31 cellular contexts compared by ENCODE assay signal in the genomic region with DNA sequence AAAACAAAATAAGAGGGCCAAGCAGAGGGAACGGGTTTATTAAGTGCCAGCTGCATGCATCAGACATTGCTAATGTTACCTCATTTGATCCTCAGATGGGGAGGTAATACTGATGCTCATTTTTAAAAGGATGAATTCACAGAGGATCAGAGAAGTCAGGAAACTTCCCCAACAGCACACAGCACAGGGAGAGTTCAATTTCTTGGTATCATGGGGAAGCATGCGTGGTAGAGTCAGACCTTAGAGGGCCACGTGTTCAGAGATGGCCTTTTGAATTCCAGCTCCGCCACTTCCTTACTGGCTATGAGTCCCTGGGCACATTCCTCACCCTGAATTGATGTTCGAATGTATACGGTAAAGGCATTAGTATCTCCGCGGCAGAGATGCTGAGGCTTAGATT.
"Had no signal": no experiment of that assay in that cellular context is flagged by ENCODE, and none has a peak within 500 bp of the region (broad histone marks: within the 10 kb centered on the region; RNA-seq: fewer than 3 reads in every experiment).

No MANE protein-coding gene starts in this region.

- H3K9me3 ChIP-seq: ascending aorta, breast epithelium, colonic mucosa, esophagus squamous epithelium, gastroesophageal sphincter, heart right ventricle had no signal

- H3K27me3 ChIP-seq: ascending aorta, breast epithelium, cardiac muscle cell, colonic mucosa, esophagus squamous epithelium had no signal

- H3K36me3 ChIP-seq: ascending aorta, breast epithelium, cardiac muscle cell, colonic mucosa, esophagus squamous epithelium, gastroesophageal sphincter, heart right ventricle had no signal

- DNase-seq: activated CD4-positive, alpha-beta memory T cell treated with anti-CD3 and anti-CD28 coated beads, Interleukin-2, amount 10 ng/mL, durations not matched to agents 7 days and 5 days; activated CD4-positive, alpha-beta T cell treated with anti-CD3 and anti-CD28 coated beads for 1 hour; activated CD4-positive, alpha-beta T cell treated with anti-CD3 and anti-CD28 coated beads for 4 hours; activated CD4-positive, alpha-beta T cell treated with anti-CD3 and anti-CD28 coated beads, Interleukin-2, amount 10 ng/mL, durations not matched to agents 7 days and 5 days; activated CD4-positive, alpha-beta T cell treated with anti-CD3 and anti-CD28 coated beads, Interleukin-2, amount 50 U/mL, for 4 hours; activated CD8-positive, alpha-beta memory T cell treated with anti-CD3 and anti-CD28 coated beads, Interleukin-2, amount 50 U/mL, for 48 hours; activated gamma-delta T cell; activated naive CD4-positive, alpha-beta T cell; activated naive CD4-positive, alpha-beta T cell treated with anti-CD3 and anti-CD28 coated beads, Interleukin-2, amount 10 ng/mL, durations not matched to agents 7 days and 5 days; activated naive CD8-positive, alpha-beta T cell treated with anti-CD3 and anti-CD28 coated beads, Interleukin-2, amount 10 ng/mL, durations not matched to agents 7 days and 5 days; activated T-cell treated with anti-CD3 and anti-CD28 coated beads for 4 hours; activated T-cell treated with anti-CD3 and anti-CD28 coated beads, Interleukin-2, amount 50 U/mL, for 24 hours; activated T-cell treated with anti-CD3 and anti-CD28 coated beads, Interleukin-2, amount 50 U/mL, for 72 hours; central memory CD4-positive, alpha-beta T cell; cerebellar nuclear complex; colonic mucosa; effector CD8-positive, alpha-beta T cell; esophagus squamous epithelium; foreskin melanocyte; heart right ventricle; T-helper 17 cell; T1000 had no signal

- H3K27ac ChIP-seq: ascending aorta, breast epithelium, cardiac muscle cell, colonic mucosa, epithelial cell of prostate, esophagus squamous epithelium, gastroesophageal sphincter, heart right ventricle had no signal

- H3K4me3 ChIP-seq: ascending aorta, breast epithelium, cardiac muscle cell, colonic mucosa, esophagus squamous epithelium, gastroesophageal sphincter, heart right ventricle had no signal

- ATAC-seq: activated naive CD4-positive, alpha-beta T cell treated with anti-CD3 and anti-CD28 coated beads, Interleukin-2, amount 50 U/mL, for 72 hours; activated T-cell treated with anti-CD3 and anti-CD28 coated beads, Interleukin-2, amount 50 U/mL, for 72 hours; gastroesophageal sphincter; heart right ventricle; T-helper 17 cell had no signal

- H3K27ac Mint-ChIP-seq: activated CD4-positive, alpha-beta memory T cell treated with anti-CD3 and anti-CD28 coated beads, Interleukin-2, amount 10 ng/mL, durations not matched to agents 7 days and 5 days; activated CD4-positive, alpha-beta T cell treated with anti-CD3 and anti-CD28 coated beads, Interleukin-2, amount 10 ng/mL, durations not matched to agents 7 days and 5 days; activated naive CD4-positive, alpha-beta T cell treated with anti-CD3 and anti-CD28 coated beads, Interleukin-2, amount 10 ng/mL, durations not matched to agents 7 days and 5 days; activated naive CD8-positive, alpha-beta T cell treated with anti-CD3 and anti-CD28 coated beads, Interleukin-2, amount 10 ng/mL, durations not matched to agents 7 days and 5 days; activated T-cell treated with anti-CD3 and anti-CD28 coated beads, Interleukin-2, amount 50 U/mL, for 24 hours; activated T-cell treated with anti-CD3 and anti-CD28 coated beads, Interleukin-2, amount 50 U/mL, for 72 hours; brain; T-helper 17 cell; T-helper 2 cell treated with Interferon-gamma antibody and Interleukin-4, amounts not matched to agents 5 μg/mL and 100 μg/mL, for 36 hours had no signal

- H3K27me3 Mint-ChIP-seq: activated CD4-positive, alpha-beta memory T cell treated with anti-CD3 and anti-CD28 coated beads, Interleukin-2, amount 10 ng/mL, durations not matched to agents 7 days and 5 days; activated CD4-positive, alpha-beta T cell treated with anti-CD3 and anti-CD28 coated beads, Interleukin-2, amount 10 ng/mL, durations not matched to agents 7 days and 5 days; activated naive CD4-positive, alpha-beta T cell treated with anti-CD3 and anti-CD28 coated beads, Interleukin-2, amount 10 ng/mL, durations not matched to agents 7 days and 5 days; activated naive CD8-positive, alpha-beta T cell treated with anti-CD3 and anti-CD28 coated beads, Interleukin-2, amount 10 ng/mL, durations not matched to agents 7 days and 5 days; activated T-cell treated with anti-CD3 and anti-CD28 coated beads, Interleukin-2, amount 50 U/mL, for 24 hours had no signal

- H3K4me3 Mint-ChIP-seq: activated CD4-positive, alpha-beta memory T cell treated with anti-CD3 and anti-CD28 coated beads, Interleukin-2, amount 10 ng/mL, durations not matched to agents 7 days and 5 days; activated CD4-positive, alpha-beta T cell treated with anti-CD3 and anti-CD28 coated beads, Interleukin-2, amount 10 ng/mL, durations not matched to agents 7 days and 5 days; activated naive CD4-positive, alpha-beta T cell treated with anti-CD3 and anti-CD28 coated beads, Interleukin-2, amount 10 ng/mL, durations not matched to agents 7 days and 5 days; activated naive CD8-positive, alpha-beta T cell treated with anti-CD3 and anti-CD28 coated beads, Interleukin-2, amount 10 ng/mL, durations not matched to agents 7 days and 5 days; activated T-cell treated with anti-CD3 and anti-CD28 coated beads, Interleukin-2, amount 50 U/mL, for 24 hours; activated T-cell treated with anti-CD3 and anti-CD28 coated beads, Interleukin-2, amount 50 U/mL, for 72 hours; brain; T-helper 17 cell; T-helper 2 cell treated with Interferon-gamma antibody and Interleukin-4, amounts not matched to agents 5 μg/mL and 100 μg/mL, for 36 hours had no signal

- H3K4me1 ChIP-seq: ascending aorta, breast epithelium, colonic mucosa, esophagus squamous epithelium, gastroesophageal sphincter had no signal

- FAIRE-seq: endometrium had no signal

- H3K9me3 Mint-ChIP-seq: activated CD4-positive, alpha-beta memory T cell treated with anti-CD3 and anti-CD28 coated beads, Interleukin-2, amount 10 ng/mL, durations not matched to agents 7 days and 5 days; activated CD4-positive, alpha-beta T cell treated with anti-CD3 and anti-CD28 coated beads, Interleukin-2, amount 10 ng/mL, durations not matched to agents 7 days and 5 days; activated naive CD4-positive, alpha-beta T cell treated with anti-CD3 and anti-CD28 coated beads, Interleukin-2, amount 10 ng/mL, durations not matched to agents 7 days and 5 days; activated naive CD4-positive, alpha-beta T cell treated with anti-CD3 and anti-CD28 coated beads, Interleukin-2, amount 50 U/mL, for 72 hours; activated naive CD8-positive, alpha-beta T cell treated with anti-CD3 and anti-CD28 coated beads, Interleukin-2, amount 10 ng/mL, durations not matched to agents 7 days and 5 days; activated T-cell treated with anti-CD3 and anti-CD28 coated beads, Interleukin-2, amount 50 U/mL, for 24 hours; T-helper 2 cell treated with Interferon-gamma antibody and Interleukin-4, amounts not matched to agents 5 μg/mL and 100 μg/mL, for 36 hours had no signal

- H3K4me1 Mint-ChIP-seq: activated CD4-positive, alpha-beta memory T cell treated with anti-CD3 and anti-CD28 coated beads, Interleukin-2, amount 10 ng/mL, durations not matched to agents 7 days and 5 days; activated CD4-positive, alpha-beta T cell treated with anti-CD3 and anti-CD28 coated beads, Interleukin-2, amount 10 ng/mL, durations not matched to agents 7 days and 5 days; activated naive CD4-positive, alpha-beta T cell treated with anti-CD3 and anti-CD28 coated beads, Interleukin-2, amount 10 ng/mL, durations not matched to agents 7 days and 5 days; activated naive CD8-positive, alpha-beta T cell treated with anti-CD3 and anti-CD28 coated beads, Interleukin-2, amount 10 ng/mL, durations not matched to agents 7 days and 5 days; T-helper 17 cell had no signal

- H3K36me3 Mint-ChIP-seq: activated naive CD4-positive, alpha-beta T cell treated with anti-CD3 and anti-CD28 coated beads, Interleukin-2, amount 10 ng/mL, durations not matched to agents 7 days and 5 days; activated naive CD4-positive, alpha-beta T cell treated with anti-CD3 and anti-CD28 coated beads, Interleukin-2, amount 50 U/mL, for 72 hours; activated naive CD8-positive, alpha-beta T cell treated with anti-CD3 and anti-CD28 coated beads, Interleukin-2, amount 10 ng/mL, durations not matched to agents 7 days and 5 days had no signal
